In the genomic region with DNA sequence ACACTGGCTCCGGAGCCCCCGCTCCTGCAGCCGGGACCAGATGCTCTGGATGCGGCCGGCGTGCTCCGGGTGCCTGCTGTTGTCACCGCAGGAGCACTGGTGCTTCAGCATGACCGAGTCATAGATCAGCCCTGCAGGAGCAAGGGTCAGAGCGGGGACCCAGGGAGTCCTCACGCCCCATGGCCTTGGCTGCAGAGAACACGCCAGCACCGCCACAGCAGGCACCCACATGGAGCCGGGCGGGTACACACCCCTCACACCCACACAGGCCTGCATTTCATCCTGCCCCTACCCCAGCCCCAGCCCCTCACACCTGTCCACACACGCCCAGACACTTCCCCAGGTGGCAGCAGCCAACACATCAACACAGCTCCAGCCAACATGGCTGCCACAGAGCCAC, we compare ENCODE assay signal across 19 cellular contexts. TPM values are rescaled to one million over a fixed set of nuclear protein-coding genes. Genes with fewer than 3 reads are reported as not detected.
A peak's percentile ranks its signal among the peaks of the same experiment; 100 is the strongest.
DNase-seq lines count a peak whose midpoint lies in the region; ATAC-seq and TF ChIP-seq lines count a peak whose summit lies in the region.
"Had no signal": no experiment of that assay in that cellular context is flagged by ENCODE, and none has a peak within 500 bp of the region (broad histone marks: within the 10 kb centered on the region; RNA-seq: fewer than 3 reads in every experiment).

No MANE protein-coding gene starts in this region.

- peaks cover 6 to 100% (median 62%) of the 10 kb centered on the region in 3 experiments for H3K36me3 ChIP-seq in naive thymus-derived CD4-positive, alpha-beta T cell (ENCODE audit: control insufficient read depth in 2 of 3, insufficient read depth in 3 of 3, low read length in 3 of 3)
- H3K36me3 ChIP-seq in mesendoderm (ENCODE audit: control insufficient read depth, insufficient read depth, low read length), result peaks cover 36% of the 10 kb centered on the region

- CTCF ChIA-PET in WTC11 (lab: Charles Lee), result interaction anchor here (4.2 to 14.9 kb wide), 2 partner anchors 44 to 46 kb away, joined by 36 to 408 read pairs; no protein-coding TSS in a partner anchor
- CTCF ChIA-PET in naive thymus-derived CD4-positive, alpha-beta T cell (lab: Charles Lee), result interaction anchor here (0.8 to 1.7 kb wide), 6 partner anchors 10 to 47 kb away, joined by 3 to 5 read pairs (median 4); no protein-coding TSS in a partner anchor

- no peaks in the 10 kb centered on the region for H3K4me1 Mint-ChIP-seq in activated naive CD4-positive, alpha-beta T cell treated with anti-CD3 and anti-CD28 coated beads, Interleukin-2, amount 50 U/mL, for 24 hours
- no peaks in the 10 kb centered on the region for H3K4me1 Mint-ChIP-seq in H9
- H3K4me1 Mint-ChIP-seq in WTC11, result no peaks in the 10 kb centered on the region
- H3K4me1 Mint-ChIP-seq in naive thymus-derived CD4-positive, alpha-beta T cell, result peaks cover 0 to 12% (median 2%) of the 10 kb centered on the region in 7 donors

- TF ChIP-seq CTCF in H9 (conservative IDR thresholded peaks at IDR 0.05), result no peak
- no peak for TF ChIP-seq CTCF in WTC11 (IDR thresholded peaks at IDR 0.05)
- no peak for TF ChIP-seq CTCF in GM20000 (IDR thresholded peaks at IDR 0.05; ENCODE audit: extremely low read depth, missing control alignments)

- H3K23ac ChIP-seq in H9 (ENCODE audit: insufficient read length, low read depth, low read length) (no peak overlapping the region), mesendoderm (ENCODE audit: low read length) (no peak overlapping the region)

- H3K14ac ChIP-seq in H9 (ENCODE audit: insufficient read depth, low read length), result no peak overlapping the region

- no peak for ATAC-seq in WTC11
- no peak for ATAC-seq in naive thymus-derived CD4-positive, alpha-beta T cell
- ATAC-seq: HepG2, PC-3 had no signal

- H3K4me3 Mint-ChIP-seq in activated naive CD4-positive, alpha-beta T cell treated with anti-CD3 and anti-CD28 coated beads, Interleukin-2, amount 50 U/mL, for 24 hours, result no peak overlapping the region
- H3K4me3 Mint-ChIP-seq in H9 (no peak overlapping the region), WTC11 (no peak overlapping the region)
- no peak overlapping the region for H3K4me3 Mint-ChIP-seq in naive thymus-derived CD4-positive, alpha-beta T cell

- no peak overlapping the region for H2BK15ac ChIP-seq in H9 (ENCODE audit: low read depth, low read length)
- no peak overlapping the region for H2BK15ac ChIP-seq in mesendoderm (replicated peaks; ENCODE audit: low read depth)

- H2BK5ac ChIP-seq in H9 (ENCODE audit: insufficient read length, low read length) (no peak overlapping the region), mesendoderm (ENCODE audit: low read length) (no peak overlapping the region)

- H3K27me3 Mint-ChIP-seq in activated naive CD4-positive, alpha-beta T cell treated with anti-CD3 and anti-CD28 coated beads, Interleukin-2, amount 50 U/mL, for 24 hours, result no peaks in the 10 kb centered on the region
- H3K27me3 Mint-ChIP-seq in H9 (ENCODE audit: low read depth), result no peaks in the 10 kb centered on the region
- H3K27me3 Mint-ChIP-seq in WTC11 (ENCODE audit: low read depth), result no peaks in the 10 kb centered on the region
- no peaks in the 10 kb centered on the region for H3K27me3 Mint-ChIP-seq in naive thymus-derived CD4-positive, alpha-beta T cell

- no peaks in the 10 kb centered on the region for H3K9me3 Mint-ChIP-seq in activated naive CD4-positive, alpha-beta T cell treated with anti-CD3 and anti-CD28 coated beads, Interleukin-2, amount 50 U/mL, for 24 hours
- no peaks in the 10 kb centered on the region for H3K9me3 Mint-ChIP-seq in H9
- H3K9me3 Mint-ChIP-seq in WTC11, result no peaks in the 10 kb centered on the region
- no peaks in the 10 kb centered on the region for H3K9me3 Mint-ChIP-seq in naive thymus-derived CD4-positive, alpha-beta T cell

- H3K27ac ChIP-seq in H9 (ENCODE audit: insufficient read length, low read depth, low read length), result no peak overlapping the region
- H3K27ac ChIP-seq in naive thymus-derived CD4-positive, alpha-beta T cell (ENCODE audit: low read depth, low read length), result peak overlapping the region; percentile 36
- no peak overlapping the region for H3K27ac ChIP-seq in mesendoderm (ENCODE audit: low read depth, low read length)
- H3K27ac ChIP-seq: KMS-11 had no signal

- no peak overlapping the region for H4K5ac ChIP-seq in H9 (ENCODE audit: insufficient read length, low read depth, low read length)
- H4K5ac ChIP-seq in mesendoderm (ENCODE audit: low read length), result no peak overlapping the region

- intact Hi-C loops in naive thymus-derived CD4-positive, alpha-beta T cell (cut with micrococcal nuclease), result no loop called here

- no peak overlapping the region for H3T11ph ChIP-seq in H9 (ENCODE audit: low read length)

- no peaks in the 10 kb centered on the region for H3K27me3 ChIP-seq in H9 (ENCODE audit: insufficient read depth, low read length)
- no peaks in the 10 kb centered on the region for H3K27me3 ChIP-seq in naive thymus-derived CD4-positive, alpha-beta T cell (ENCODE audit: control insufficient read depth in 2 of 2, insufficient read depth in 2 of 2, low read length in 2 of 2)
- H3K27me3 ChIP-seq in mesendoderm (ENCODE audit: insufficient read depth, low read length, poor library complexity), result no peaks in the 10 kb centered on the region

- H3K18ac ChIP-seq in H9 (ENCODE audit: insufficient read length, low read depth, low read length) (no peak overlapping the region), mesendoderm (ENCODE audit: low read length) (no peak overlapping the region)

- H2BK120ac ChIP-seq in H9 (ENCODE audit: low read depth, low read length, poor library complexity, severe bottlenecking), result no peak overlapping the region
- H2BK120ac ChIP-seq in mesendoderm (ENCODE audit: low read depth, low read length), result no peak overlapping the region

- H2AFZ ChIP-seq in H9 (ENCODE audit: low read length), result no peak overlapping the region

- H2AK5ac ChIP-seq in H9 (ENCODE audit: insufficient read length, low read length) (no peak overlapping the region), mesendoderm (ENCODE audit: low read length) (no peak overlapping the region)

- H3K23me2 ChIP-seq in H9 (ENCODE audit: insufficient read length, low read depth, low read length, poor library complexity, severe bottlenecking), result no peaks in the 10 kb centered on the region

- H3K4me2 ChIP-seq in H9 (ENCODE audit: insufficient read depth, insufficient read length, low read length) (no peak overlapping the region), mesendoderm (ENCODE audit: low read length) (no peak overlapping the region)
- H3K4me2 ChIP-seq: KMS-11 had no signal

- H3K56ac ChIP-seq in H9 (ENCODE audit: insufficient read length, low read depth, low read length), result no peak overlapping the region
- no peak overlapping the region for H3K56ac ChIP-seq in mesendoderm (ENCODE audit: low read length)

- H3K9ac ChIP-seq in H9 (ENCODE audit: extremely low read depth, insufficient read length, low read length), result no peak overlapping the region
- H3K9ac ChIP-seq in mesendoderm (ENCODE audit: low read length), result no peak overlapping the region
- H3K9ac ChIP-seq: KMS-11 had no signal

- no peaks in the 10 kb centered on the region for H3K9me3 ChIP-seq in H9 (ENCODE audit: control insufficient read depth, low read depth, low read length)
- no peaks in the 10 kb centered on the region for H3K9me3 ChIP-seq in naive thymus-derived CD4-positive, alpha-beta T cell (ENCODE audit: control insufficient read depth in 2 of 3, low read length in 3 of 3)

- H4K8ac ChIP-seq in H9 (replicated peaks; ENCODE audit: insufficient read length, low read depth, low read length) (no peak overlapping the region), mesendoderm (ENCODE audit: low read depth, low read length) (no peak overlapping the region)

- no peak overlapping the region for H3K4ac ChIP-seq in H9 (ENCODE audit: low read depth, low read length)
- H3K4ac ChIP-seq in mesendoderm (ENCODE audit: low read depth, low read length), result no peak overlapping the region

- H3K79me1 ChIP-seq in H9 (ENCODE audit: insufficient read depth, low read depth, low read length, poor library complexity, severe bottlenecking) (no peaks in the 10 kb centered on the region), mesendoderm (ENCODE audit: low read length) (no peaks in the 10 kb centered on the region)

- no peak overlapping the region for H3K4me3 ChIP-seq in naive thymus-derived CD4-positive, alpha-beta T cell (ENCODE audit: low read length)
- H3K4me3 ChIP-seq in mesendoderm (ENCODE audit: low read length), result no peak overlapping the region

- H3K36me3 Mint-ChIP-seq in activated naive CD4-positive, alpha-beta T cell treated with anti-CD3 and anti-CD28 coated beads, Interleukin-2, amount 50 U/mL, for 24 hours, result peaks cover 12% of the 10 kb centered on the region
- H3K36me3 Mint-ChIP-seq in H9 (ENCODE audit: insufficient read depth in 1 of 3, low read depth in 3 of 3) (peaks cover 35 to 72% (median 72%) of the 10 kb centered on the region in 3 experiments; a peak in 6 of 7 replicates), WTC11 (peaks cover 44% of the 10 kb centered on the region)
- H3K36me3 Mint-ChIP-seq in naive thymus-derived CD4-positive, alpha-beta T cell, result peaks cover 17 to 47% (median 27%) of the 10 kb centered on the region in 5 donors

- H4K91ac ChIP-seq in H9 (ENCODE audit: insufficient read length, low read depth, low read length), result no peak overlapping the region

- H3K27ac Mint-ChIP-seq in activated naive CD4-positive, alpha-beta T cell treated with anti-CD3 and anti-CD28 coated beads, Interleukin-2, amount 50 U/mL, for 24 hours, result peak overlapping the region; percentile 68
- peak overlapping the region in 2 of 3 experiments; percentile 70 to 79; a peak in 2 of 7 replicates for H3K27ac Mint-ChIP-seq in H9
- peak overlapping the region; percentile 72; the same call in 1 of the 2 replicates for H3K27ac Mint-ChIP-seq in WTC11
- peak overlapping the region in 3 of 9 donors; percentile 43 to 67 (median 62) for H3K27ac Mint-ChIP-seq in naive thymus-derived CD4-positive, alpha-beta T cell

- DNase-seq in activated naive CD4-positive, alpha-beta T cell treated with Interleukin-2 at 50 U/mL for 16 hours, result no peak
- DNase-seq in H9, result no peak
- DNase-seq in WTC11 (ENCODE audit: low spot score), result no peak
- no peak for DNase-seq in naive thymus-derived CD4-positive, alpha-beta T cell
- no peak for DNase-seq in mesendoderm
- DNase-seq in GM20000 (ENCODE audit: low spot score), result no peak
- DNase-seq in stimulated activated CD4-positive, alpha-beta T cell treated with anti-CD3 and anti-CD28 coated beads, Interleukin-2, amount 100 ng/mL, for 48 hours, result no peak
- DNase-seq: C1 segment of cervical spinal cord, GF-D8, GOT3, NCI-H1048, NCI-H1436 treated with DMSO at 0.1 percent for 48 hours, NCI-H2029 treated with DMSO at 0.1 percent for 48 hours, NCI-H510A, NCI-H82, PC-3 had no signal

- H2BK12ac ChIP-seq in H9 (ENCODE audit: insufficient read length, low read depth, low read length), result no peak overlapping the region

- WGBS in H9 (ENCODE audit: extremely low coverage, insufficient read length, low lambda C conversion rate), result no CpG with 5 or more reads among the region's 16 CpGs
- no CpG with 5 or more reads among the region's 16 CpGs for WGBS in mesendoderm (ENCODE audit: extremely low coverage, insufficient coverage, low lambda C conversion rate)

- no peak overlapping the region for H2BK20ac ChIP-seq in H9 (ENCODE audit: low read depth, low read length, poor library complexity, severe bottlenecking)

- H3K4me1 ChIP-seq in H9 (ENCODE audit: insufficient read depth, low read length) (no peaks in the 10 kb centered on the region), mesendoderm (ENCODE audit: control insufficient read depth, low read depth, low read length) (no peaks in the 10 kb centered on the region)
- no peaks in the 10 kb centered on the region for H3K4me1 ChIP-seq in naive thymus-derived CD4-positive, alpha-beta T cell (ENCODE audit: control insufficient read depth in 2 of 2, insufficient read depth in 2 of 2, low read length in 2 of 2)

- POLR2A ChIA-PET in WTC11 (lab: Charles Lee), result no interaction called here
- POLR2A ChIA-PET in naive thymus-derived CD4-positive, alpha-beta T cell (lab: Charles Lee), result no interaction called here

- no peaks in the 10 kb centered on the region for H4K20me1 ChIP-seq in H9 (ENCODE audit: control insufficient read depth, insufficient read depth, insufficient read length)

- no peaks in the 10 kb centered on the region for H3K79me2 ChIP-seq in H9 (ENCODE audit: insufficient read depth, low read length)
- no peaks in the 10 kb centered on the region for H3K79me2 ChIP-seq in mesendoderm (ENCODE audit: control insufficient read depth, insufficient read depth, low read length)

RNA-seq across cellular contexts. Expression of gene SLC48A1, which starts 18.8 kb away (rescaled TPM):
- total RNA-seq in H9 (2021), result 10.6 TPM in 2 replicates
- total RNA-seq in WTC11 (2021), result 13.5 to 16.8 TPM (median 13.8 TPM) in 3 replicates
- 10 to 100 TPM in 2 of 5 experiments, 1 to 10 TPM in 3; 6.7 to 14.3 (median 10.0) TPM for total RNA-seq in naive thymus-derived CD4-positive, alpha-beta T cell
- polyA plus RNA-seq in naive thymus-derived CD4-positive, alpha-beta T cell, result 10 to 100 TPM; 12.5 to 15.6 TPM
- 9.6 TPM for polyA plus RNA-seq in mesendoderm (2013, experiment 1 of 2)
- 9.2 TPM for polyA plus RNA-seq in mesendoderm (2013, experiment 2 of 2)

RNA-seq across cellular contexts. Expression of gene HDAC7, which starts 27.8 kb away (rescaled TPM):
- total RNA-seq in H9 (2021), result 69.3 and 72.1 TPM in 2 replicates
- 89.9 to 111 TPM (median 94.7 TPM) in 3 replicates for total RNA-seq in WTC11 (2021)
- total RNA-seq in naive thymus-derived CD4-positive, alpha-beta T cell, result 100 to 1,000 TPM; 150 to 194 (median 188) TPM
- polyA plus RNA-seq in naive thymus-derived CD4-positive, alpha-beta T cell, result 10 to 100 TPM; 16.7 to 36.7 TPM
- polyA plus RNA-seq in mesendoderm (2013, experiment 1 of 2), result 50.1 TPM
- 51.3 TPM for polyA plus RNA-seq in mesendoderm (2013, experiment 2 of 2)

RNA-seq across cellular contexts. Expression of gene RAPGEF3, which starts 33.2 kb away (rescaled TPM):
- total RNA-seq in H9 (2021), result 5.6 and 7.4 TPM in 2 replicates
- total RNA-seq in WTC11 (2021), result 9.0 to 13.3 TPM (median 9.7 TPM) in 3 replicates
- 1 to 10 TPM in 2 of 5 experiments, under 1 TPM in 2, not detected in 1; 0.08 to 1.9 (median 1.1) TPM for total RNA-seq in naive thymus-derived CD4-positive, alpha-beta T cell
- polyA plus RNA-seq in naive thymus-derived CD4-positive, alpha-beta T cell, result under 1 TPM in 1 of 2 donors, not detected in 1; 0.15 TPM
- polyA plus RNA-seq in mesendoderm (2013, experiment 1 of 2), result 7.8 TPM
- 7.4 TPM for polyA plus RNA-seq in mesendoderm (2013, experiment 2 of 2)
